ENCODE assay signal across 11 cellular contexts in genomic region chr2:9102861-9103662, GRCh38.
DNase-seq lines count a peak whose midpoint lies in the region; ATAC-seq, FAIRE-seq and TF ChIP-seq lines count a peak whose summit lies in the region.
"Had no signal": no experiment of that assay in that cellular context is flagged by ENCODE, and none has a peak within 500 bp of the region (broad histone marks: within the 10 kb centered on the region; RNA-seq: fewer than 3 reads in every experiment).

No MANE protein-coding gene starts in this region.

- intact Hi-C loops in HCT116 (cut with micrococcal nuclease), result no loop called here

- peaks cover 8% of the 10 kb centered on the region for H3K27me3 Mint-ChIP-seq in glutamatergic neuron (ENCODE audit: unreplicated experiment)

- no peak for TF ChIP-seq POLR2A in HCT116 (IDR thresholded peaks at IDR 0.05; ENCODE audit: borderline replicate concordance, extremely low read depth, insufficient read depth, insufficient read length)

- H3K4me1 Mint-ChIP-seq in glutamatergic neuron (ENCODE audit: low read depth, unreplicated experiment), result peaks cover 31% of the 10 kb centered on the region

- H2AFZ ChIP-seq in HCT116 (ENCODE audit: low read depth, low read length, poor library complexity, severe bottlenecking), result peak overlapping the region; percentile 87
- H2AFZ ChIP-seq in parathyroid adenoma, result peak overlapping the region; percentile 85

- peak overlapping the region; percentile 35; the same call in 1 of the 2 replicates for H3K9ac ChIP-seq in HCT116 (ENCODE audit: low read length)
- H3K9ac ChIP-seq in parathyroid adenoma, result peak overlapping the region; percentile 31

- POLR2A ChIA-PET in HCT116 (lab: Charles Lee), result no interaction called here

- no peaks in the 10 kb centered on the region for H3K79me2 ChIP-seq in HCT116 (ENCODE audit: insufficient read depth, low read length)
- H3K79me2 ChIP-seq in parathyroid adenoma, result no peaks in the 10 kb centered on the region

- peak; percentile 23; the same call in 1 of the 2 replicates for TF ChIP-seq RAD21 in HCT116 (IDR thresholded peaks at IDR 0.05; ENCODE audit: low read depth)

- DNase-seq in HCT116 (ENCODE audit: low read depth, low spot score), result no peak
- DNase-seq in RWPE2 (ENCODE audit: low spot score), result no peak
- no peak for DNase-seq in glutamatergic neuron
- DNase-seq in RCC 7860 (ENCODE audit: low spot score), result no peak
- DNase-seq in substantia nigra (lab: John Stamatoyannopoulos, UW), result no peak
- DNase-seq in activated naive CD4-positive, alpha-beta T cell treated with anti-CD3 and anti-CD28 coated beads, Interleukin-2, amount 50 U/mL, for 16 hours, result no peak
- DNase-seq: midbrain, MM.1S, spleen had no signal

- no peaks in the 10 kb centered on the region for H3K9me2 ChIP-seq in HCT116 (ENCODE audit: insufficient read depth)

- no peaks in the 10 kb centered on the region for H3K36me3 ChIP-seq in HCT116 (ENCODE audit: control insufficient read depth in 1 of 2, insufficient read depth in 2 of 2, low read length in 2 of 2)
- H3K36me3 ChIP-seq in RWPE2 (ENCODE audit: low read depth), result no peaks in the 10 kb centered on the region
- no peaks in the 10 kb centered on the region for H3K36me3 ChIP-seq in parathyroid adenoma (ENCODE audit: control insufficient read depth, insufficient read depth, low read length)
- H3K36me3 ChIP-seq: spleen had no signal

- H3K4me2 ChIP-seq in HCT116 (ENCODE audit: low read length), result peak overlapping the region; percentile 78
- peak overlapping the region; percentile 55 for H3K4me2 ChIP-seq in parathyroid adenoma (ENCODE audit: low read length)

- CTCF ChIA-PET in HCT116 (lab: Charles Lee), result interaction anchor here (1.0 to 1.1 kb wide), 2 partner anchors 9 to 10 kb away, joined by 4 read pairs; no protein-coding TSS in a partner anchor

- H3K9me3 ChIP-seq in HCT116 (ENCODE audit: control insufficient read depth in 1 of 2, insufficient read depth in 1 of 2, low read depth in 1 of 2, low read length in 2 of 2) (no peaks in the 10 kb centered on the region), RWPE2 (ENCODE audit: severe bottlenecking) (no peaks in the 10 kb centered on the region), parathyroid adenoma (ENCODE audit: control insufficient read depth, low read length) (no peaks in the 10 kb centered on the region)
- H3K9me3 ChIP-seq: spleen had no signal

- RAD21 ChIA-PET in HCT116 (lab: Charles Lee; ENCODE audit: low non-redundant PET in 1 of 2, low total read pairs in 2 of 2, uncharacterized antibody in 2 of 2, unreplicated experiment in 2 of 2), result no interaction called here

- no peak overlapping the region for H3K27ac Mint-ChIP-seq in glutamatergic neuron (ENCODE audit: unreplicated experiment)

- H4K20me1 ChIP-seq in HCT116 (ENCODE audit: insufficient read depth), result no peaks in the 10 kb centered on the region

- ATAC-seq in HCT116 (peak; percentile 74), RWPE2 (ENCODE audit: low read depth) (no peak), HG03432 (IDR thresholded peaks at IDR 0.05; ENCODE audit: unreplicated experiment) (no peak)

- H3K9me3 Mint-ChIP-seq in glutamatergic neuron (ENCODE audit: unreplicated experiment), result peaks cover 5% of the 10 kb centered on the region

- H3K4me1 ChIP-seq in HCT116 (ENCODE audit: control insufficient read depth in 1 of 2, insufficient read depth in 2 of 2, low read length in 2 of 2), result peaks cover 19 to 42% of the 10 kb centered on the region in 2 experiments
- peaks cover 28% of the 10 kb centered on the region for H3K4me1 ChIP-seq in RWPE2 (ENCODE audit: insufficient read depth, poor library complexity, severe bottlenecking)
- H3K4me1 ChIP-seq in parathyroid adenoma, result peaks cover 41% of the 10 kb centered on the region

- H3K4me3 ChIP-seq in HCT116 (replicated peaks in 1 of 2; ENCODE audit: low read depth in 1 of 2, low read length in 2 of 2), result peak overlapping the region; percentile 1 to 41
- H3K4me3 ChIP-seq in RWPE2 (ENCODE audit: severe bottlenecking), result no peak overlapping the region
- peak overlapping the region; percentile 11 for H3K4me3 ChIP-seq in parathyroid adenoma (ENCODE audit: low read depth, low read length)
- H3K4me3 ChIP-seq: spleen had no signal

- no peaks in the 10 kb centered on the region for H3K36me3 Mint-ChIP-seq in glutamatergic neuron (ENCODE audit: unreplicated experiment)

- TF ChIP-seq CTCF in HCT116 (IDR thresholded peaks at IDR 0.05 in 2 of 3, conservative IDR thresholded peaks at IDR 0.05 in 1 of 3; ENCODE audit: borderline replicate concordance in 1 of 3, insufficient read depth in 1 of 3, low read depth in 2 of 3, low read length in 2 of 3) (peak in 2 of 3 experiments; percentile 1 to 21; a peak in 1 of 6 replicates), RWPE2 (IDR thresholded peaks at IDR 0.05; ENCODE audit: poor library complexity, severe bottlenecking) (no peak), glutamatergic neuron (IDR thresholded peaks at IDR 0.05; ENCODE audit: partially characterized antibody, unreplicated experiment) (no peak), parathyroid adenoma (IDR thresholded peaks at IDR 0.05) (peak; percentile 36)

- H3K4me3 Mint-ChIP-seq in glutamatergic neuron (ENCODE audit: unreplicated experiment), result peak overlapping the region; percentile 17

- H3K27ac ChIP-seq in HCT116 (ENCODE audit: low read depth, low read length) (no peak overlapping the region), RWPE2 (ENCODE audit: poor library complexity, severe bottlenecking) (peak overlapping the region; percentile 9), parathyroid adenoma (peak overlapping the region; percentile 97), substantia nigra (ENCODE audit: low read depth, low read length, poor library complexity, severe bottlenecking) (no peak overlapping the region)
- H3K27ac ChIP-seq: spleen had no signal

- H3K27me3 ChIP-seq in HCT116 (ENCODE audit: insufficient read depth, low read length) (no peaks in the 10 kb centered on the region), RWPE2 (ENCODE audit: insufficient read depth, poor library complexity, severe bottlenecking) (no peaks in the 10 kb centered on the region), parathyroid adenoma (ENCODE audit: control insufficient read depth, insufficient read depth, low read length) (no peaks in the 10 kb centered on the region)

- BruUV-seq in HCT116 (replicated peaks; lab: Mats Ljungman, UMichigan), result no TSS peak

- no peak for FAIRE-seq in RCC 7860 (lab: Jason Lieb, UNC)

TF ChIP-seq in HCT116, 20 proteins besides CTCF, POLR2A, EP300 and RAD21 (continues in another document):
- TF ChIP-seq CEBPB (IDR thresholded peaks at IDR 0.05; ENCODE audit: low read depth) (no peak), JUND (IDR thresholded peaks at IDR 0.05) (no peak), MAX (IDR thresholded peaks at IDR 0.05) (peak; percentile 81), EZH2phosphoT487 (IDR thresholded peaks at IDR 0.05; ENCODE audit: borderline replicate concordance) (no peak), EZH2 (IDR thresholded peaks at IDR 0.05) (no peak), TCF7L2 (IDR thresholded peaks at IDR 0.05; ENCODE audit: borderline replicate concordance, extremely low read depth, insufficient read depth, insufficient read length) (no peak), SP1 (IDR thresholded peaks at IDR 0.05; ENCODE audit: low read depth) (peak; percentile 40), ELF1 (IDR thresholded peaks at IDR 0.05; ENCODE audit: borderline replicate concordance, low read depth) (no peak), ZFX (IDR thresholded peaks at IDR 0.05) (no peak), EGR1 (IDR thresholded peaks at IDR 0.05; ENCODE audit: low read depth) (no peak), CBX3 (IDR thresholded peaks at IDR 0.05; ENCODE audit: low read depth) (no peak), YY1 (IDR thresholded peaks at IDR 0.05; ENCODE audit: extremely low read depth, insufficient replicate concordance, low read depth, low read length) (no peak), ZNF274 (IDR thresholded peaks at IDR 0.05; ENCODE audit: low read depth, low read length) (no peak), FOSL1 (IDR thresholded peaks at IDR 0.05; ENCODE audit: low read depth) (no peak), SRF (IDR thresholded peaks at IDR 0.05; ENCODE audit: low read depth) (no peak), ATF3 (IDR thresholded peaks at IDR 0.05) (no peak), POLR2AphosphoS5 (IDR thresholded peaks at IDR 0.05; ENCODE audit: low read depth, low read length) (0 out of 2 replicates have a peak, but pooled peaks have one; percentile 21)
- TF ChIP-seq, protein P1, sequence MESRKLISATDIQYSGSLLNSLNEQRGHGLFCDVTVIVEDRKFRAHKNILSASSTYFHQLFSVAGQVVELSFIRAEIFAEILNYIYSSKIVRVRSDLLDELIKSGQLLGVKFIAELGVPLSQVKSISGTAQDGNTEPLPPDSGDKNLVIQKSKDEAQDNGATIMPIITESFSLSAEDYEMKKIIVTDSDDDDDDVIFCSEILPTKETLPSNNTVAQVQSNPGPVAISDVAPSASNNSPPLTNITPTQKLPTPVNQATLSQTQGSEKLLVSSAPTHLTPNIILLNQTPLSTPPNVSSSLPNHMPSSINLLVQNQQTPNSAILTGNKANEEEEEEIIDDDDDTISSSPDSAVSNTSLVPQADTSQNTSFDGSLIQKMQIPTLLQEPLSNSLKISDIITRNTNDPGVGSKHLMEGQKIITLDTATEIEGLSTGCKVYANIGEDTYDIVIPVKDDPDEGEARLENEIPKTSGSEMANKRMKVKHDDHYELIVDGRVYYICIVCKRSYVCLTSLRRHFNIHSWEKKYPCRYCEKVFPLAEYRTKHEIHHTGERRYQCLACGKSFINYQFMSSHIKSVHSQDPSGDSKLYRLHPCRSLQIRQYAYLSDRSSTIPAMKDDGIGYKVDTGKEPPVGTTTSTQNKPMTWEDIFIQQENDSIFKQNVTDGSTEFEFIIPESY (IDR thresholded peaks at IDR 0.05; ENCODE audit: extremely low read depth, insufficient replicate concordance, low read length), result no peak

Comparison
In these comparisons a context has a peak if more than half of its experiments do, and no peak if none do; other contexts are left out.
1. H3K27ac ChIP-seq: peak in RWPE2 (single experiment) and parathyroid adenoma (single experiment); none in HCT116 (single experiment) and substantia nigra (single experiment).
2. CTCF ChIP-seq: peak in HCT116 (2 of 3) and parathyroid adenoma (single experiment); none in RWPE2 (single experiment) and glutamatergic neuron (single experiment).